ENCODE assay signal across 17 cellular contexts in genomic region chr6:157500022-157500421, GRCh38.
DNase-seq lines count a peak whose midpoint lies in the region; ATAC-seq, FAIRE-seq and TF ChIP-seq lines count a peak whose summit lies in the region.
"Had no signal": no experiment of that assay in that cellular context is flagged by ENCODE, and none has a peak within 500 bp of the region (broad histone marks: within the 10 kb centered on the region; RNA-seq: fewer than 3 reads in every experiment).

No MANE protein-coding gene starts in this region.

- H3K4me3 Mint-ChIP-seq in stimulated activated naive CD8-positive, alpha-beta T cell treated with anti-CD3 and anti-CD28 coated beads, Interleukin-15, amount 100 ng/mL, for 72 hours = peak overlapping the region in 1 of 2 donors; percentile 14
- H3K4me3 Mint-ChIP-seq in activated naive CD8-positive, alpha-beta T cell treated with anti-CD3 and anti-CD28 coated beads for 36 hours = no peak overlapping the region
- no peak overlapping the region for H3K4me3 Mint-ChIP-seq in stimulated activated naive CD8-positive, alpha-beta T cell treated with anti-CD3 and anti-CD28 coated beads, Interleukin-15, Interleukin-2, amounts not matched to agents 100 ng/mL and 50 ng/mL, for 24 hours
- no peak overlapping the region for H3K4me3 Mint-ChIP-seq in activated CD4-positive, alpha-beta memory T cell treated with anti-CD3 and anti-CD28 coated beads, Interleukin-2, amount 10 ng/mL, durations not matched to agents 7 days and 5 days
- H3K4me3 Mint-ChIP-seq: CD4-positive, alpha-beta memory T cell had no signal

- no peak for DNase-seq in stimulated activated naive CD8-positive, alpha-beta T cell treated with anti-CD3 and anti-CD28 coated beads, Interleukin-15, Interleukin-2, amounts not matched to agents 100 U/mL and 50 U/mL, for 24 hours
- no peak for DNase-seq in stimulated activated naive CD8-positive, alpha-beta T cell treated with anti-CD3 and anti-CD28 coated beads, Interleukin-15, amount 100 ng/mL, for 72 hours
- no peak for DNase-seq in activated naive CD8-positive, alpha-beta T cell treated with anti-CD3 and anti-CD28 coated beads for 36 hours
- DNase-seq in endothelial cell of umbilical vein (ENCODE audit: low read depth, low spot score) = no peak
- DNase-seq in NCI-H510A (lab: John Stamatoyannopoulos, UW) = no peak
- no peak for DNase-seq in activated CD4-positive, alpha-beta memory T cell treated with anti-CD3 and anti-CD28 coated beads, Interleukin-2, amount 10 ng/mL, durations not matched to agents 7 days and 5 days
- no peak for DNase-seq in activated gamma-delta T cell (lab: John Stamatoyannopoulos, UW)
- DNase-seq: BE2C; CD4-positive, alpha-beta memory T cell; DMS79; GM23248 had no signal

- H3K4me1 ChIP-seq in endothelial cell of umbilical vein (ENCODE audit: control insufficient read depth, extremely low read depth, insufficient read depth, low read length) = peaks cover 35% of the 10 kb centered on the region
- H3K4me1 ChIP-seq: A549, BE2C had no signal

- no peaks in the 10 kb centered on the region for H3K9me1 ChIP-seq in endothelial cell of umbilical vein (replicated peaks; ENCODE audit: control insufficient read depth, extremely low read depth, insufficient read depth, low read length)

- POLR2A ChIA-PET in endothelial cell of umbilical vein (lab: Charles Lee) = no interaction called here
- POLR2A ChIA-PET in activated CD4-positive, alpha-beta memory T cell treated with anti-CD3 and anti-CD28 coated beads, Interleukin-2, amount 10 ng/mL, durations not matched to agents 7 days and 5 days (lab: Charles Lee) = no interaction called here

- no peak overlapping the region for H3K4me2 ChIP-seq in endothelial cell of umbilical vein (ENCODE audit: insufficient read depth, low read length)
- H3K4me2 ChIP-seq: A549 had no signal

- no peak for FAIRE-seq in endothelial cell of umbilical vein (lab: Jason Lieb, UNC)
- FAIRE-seq: A549, GM12878, H54 had no signal

- no peaks in the 10 kb centered on the region for H3K79me2 ChIP-seq in endothelial cell of umbilical vein (ENCODE audit: control insufficient read depth, insufficient read depth, low read length)

- dilution Hi-C loops in endothelial cell of umbilical vein (cut with MboI; ENCODE audit: extremely low pct_ligation_motif_present, low sequenced_read_pairs) = no loop called here

- H3K36me3 Mint-ChIP-seq in activated naive CD8-positive, alpha-beta T cell treated with anti-CD3 and anti-CD28 coated beads for 36 hours = peaks cover 9% of the 10 kb centered on the region
- peaks cover 8% of the 10 kb centered on the region for H3K36me3 Mint-ChIP-seq in stimulated activated naive CD8-positive, alpha-beta T cell treated with anti-CD3 and anti-CD28 coated beads, Interleukin-15, Interleukin-2, amounts not matched to agents 100 ng/mL and 50 ng/mL, for 24 hours (ENCODE audit: low read depth)
- peaks cover 37% of the 10 kb centered on the region for H3K36me3 Mint-ChIP-seq in activated CD4-positive, alpha-beta memory T cell treated with anti-CD3 and anti-CD28 coated beads, Interleukin-2, amount 10 ng/mL, durations not matched to agents 7 days and 5 days (ENCODE audit: low read depth)

- no peak overlapping the region for H3K4me3 ChIP-seq in endothelial cell of umbilical vein (replicated peaks in 1 of 3; ENCODE audit: insufficient read depth in 1 of 3, low read depth in 1 of 3, low read length in 3 of 3)
- H3K4me3 ChIP-seq: A549, GM12878, GM23248 had no signal

- no peaks in the 10 kb centered on the region for H3K27me3 Mint-ChIP-seq in stimulated activated naive CD8-positive, alpha-beta T cell treated with anti-CD3 and anti-CD28 coated beads, Interleukin-15, amount 100 ng/mL, for 72 hours
- H3K27me3 Mint-ChIP-seq in activated naive CD8-positive, alpha-beta T cell treated with anti-CD3 and anti-CD28 coated beads for 36 hours = peaks cover 4% of the 10 kb centered on the region
- no peaks in the 10 kb centered on the region for H3K27me3 Mint-ChIP-seq in stimulated activated naive CD8-positive, alpha-beta T cell treated with anti-CD3 and anti-CD28 coated beads, Interleukin-15, Interleukin-2, amounts not matched to agents 100 ng/mL and 50 ng/mL, for 24 hours
- peaks cover 3% of the 10 kb centered on the region for H3K27me3 Mint-ChIP-seq in activated CD4-positive, alpha-beta memory T cell treated with anti-CD3 and anti-CD28 coated beads, Interleukin-2, amount 10 ng/mL, durations not matched to agents 7 days and 5 days

- BruUV-seq in endothelial cell of umbilical vein (replicated peaks; lab: Mats Ljungman, UMichigan) = no TSS peak

- no peak overlapping the region for H2AFZ ChIP-seq in endothelial cell of umbilical vein (ENCODE audit: low read depth, low read length)
- H2AFZ ChIP-seq: GM23248 had no signal

- intact Hi-C loops in endothelial cell of umbilical vein (cut with micrococcal nuclease) = loop anchor here (2.0 kb wide), 1 partner anchor 79 kb away; no protein-coding TSS in a partner anchor

- H3K4me1 Mint-ChIP-seq in stimulated activated naive CD8-positive, alpha-beta T cell treated with anti-CD3 and anti-CD28 coated beads, Interleukin-15, amount 100 ng/mL, for 72 hours = peaks cover 49% of the 10 kb centered on the region
- peaks cover 28% of the 10 kb centered on the region for H3K4me1 Mint-ChIP-seq in activated naive CD8-positive, alpha-beta T cell treated with anti-CD3 and anti-CD28 coated beads for 36 hours
- H3K4me1 Mint-ChIP-seq in stimulated activated naive CD8-positive, alpha-beta T cell treated with anti-CD3 and anti-CD28 coated beads, Interleukin-15, Interleukin-2, amounts not matched to agents 100 ng/mL and 50 ng/mL, for 24 hours (ENCODE audit: low read depth) = peaks cover 42% of the 10 kb centered on the region
- peaks cover 35% of the 10 kb centered on the region for H3K4me1 Mint-ChIP-seq in activated CD4-positive, alpha-beta memory T cell treated with anti-CD3 and anti-CD28 coated beads, Interleukin-2, amount 10 ng/mL, durations not matched to agents 7 days and 5 days

- no peak for TF ChIP-seq POLR2A in endothelial cell of umbilical vein (IDR thresholded peaks at IDR 0.05; ENCODE audit: low read depth, low read length)

- ATAC-seq in stimulated activated naive CD8-positive, alpha-beta T cell treated with anti-CD3 and anti-CD28 coated beads, Interleukin-15, Interleukin-2, amounts not matched to agents 100 U/mL and 50 U/mL, for 24 hours = peak; percentile 41
- no peak for ATAC-seq in stimulated activated naive CD8-positive, alpha-beta T cell treated with anti-CD3 and anti-CD28 coated beads, Interleukin-15, amount 100 ng/mL, for 72 hours
- ATAC-seq: A549, GM12878, HCT116 had no signal

- CTCF ChIA-PET in endothelial cell of umbilical vein (lab: Charles Lee) = interaction anchor here (0.5 to 0.8 kb wide), 2 partner anchors 15 to 19 kb away, joined by 3 read pairs; no protein-coding TSS in a partner anchor
- CTCF ChIA-PET in activated CD4-positive, alpha-beta memory T cell treated with anti-CD3 and anti-CD28 coated beads, Interleukin-2, amount 10 ng/mL, durations not matched to agents 7 days and 5 days (lab: Charles Lee) = no interaction called here

- no peaks in the 10 kb centered on the region for H3K9me3 ChIP-seq in endothelial cell of umbilical vein (replicated peaks; ENCODE audit: control insufficient read depth, insufficient read depth, low read length)
- H3K9me3 ChIP-seq: BE2C had no signal

- no peak overlapping the region for H3K27ac Mint-ChIP-seq in stimulated activated naive CD8-positive, alpha-beta T cell treated with anti-CD3 and anti-CD28 coated beads, Interleukin-15, amount 100 ng/mL, for 72 hours
- H3K27ac Mint-ChIP-seq in activated naive CD8-positive, alpha-beta T cell treated with anti-CD3 and anti-CD28 coated beads for 36 hours = peak overlapping the region; percentile 27
- peak overlapping the region; percentile 45 for H3K27ac Mint-ChIP-seq in stimulated activated naive CD8-positive, alpha-beta T cell treated with anti-CD3 and anti-CD28 coated beads, Interleukin-15, Interleukin-2, amounts not matched to agents 100 ng/mL and 50 ng/mL, for 24 hours
- no peak overlapping the region for H3K27ac Mint-ChIP-seq in activated CD4-positive, alpha-beta memory T cell treated with anti-CD3 and anti-CD28 coated beads, Interleukin-2, amount 10 ng/mL, durations not matched to agents 7 days and 5 days
- H3K27ac Mint-ChIP-seq: CD4-positive, alpha-beta memory T cell had no signal

- H3K27ac ChIP-seq in endothelial cell of umbilical vein (ENCODE audit: insufficient read depth, low read depth, low read length) = peak overlapping the region; percentile 62
- H3K27ac ChIP-seq: A549, C4-2B, GM23248 had no signal

- no peak for TF ChIP-seq CTCF in endothelial cell of umbilical vein (IDR thresholded peaks at IDR 0.05; ENCODE audit: extremely low read depth in 1 of 2, insufficient read depth in 1 of 2, low read depth in 1 of 2, low read length in 2 of 2)

- peaks cover 21% of the 10 kb centered on the region in 2 donors for H3K9me3 Mint-ChIP-seq in stimulated activated naive CD8-positive, alpha-beta T cell treated with anti-CD3 and anti-CD28 coated beads, Interleukin-15, amount 100 ng/mL, for 72 hours
- H3K9me3 Mint-ChIP-seq in activated naive CD8-positive, alpha-beta T cell treated with anti-CD3 and anti-CD28 coated beads for 36 hours = peaks cover 11% of the 10 kb centered on the region
- peaks cover 10% of the 10 kb centered on the region for H3K9me3 Mint-ChIP-seq in stimulated activated naive CD8-positive, alpha-beta T cell treated with anti-CD3 and anti-CD28 coated beads, Interleukin-15, Interleukin-2, amounts not matched to agents 100 ng/mL and 50 ng/mL, for 24 hours
- H3K9me3 Mint-ChIP-seq in activated CD4-positive, alpha-beta memory T cell treated with anti-CD3 and anti-CD28 coated beads, Interleukin-2, amount 10 ng/mL, durations not matched to agents 7 days and 5 days = peaks cover 20% of the 10 kb centered on the region

- no peak overlapping the region for H3K9ac ChIP-seq in endothelial cell of umbilical vein (replicated peaks; ENCODE audit: extremely low read depth, insufficient read depth, low read length)
- H3K9ac ChIP-seq: GM23248 had no signal

- no peaks in the 10 kb centered on the region for H4K20me1 ChIP-seq in endothelial cell of umbilical vein (replicated peaks; ENCODE audit: control insufficient read depth, extremely low read depth, insufficient read depth, low read length)

- no peaks in the 10 kb centered on the region for H3K27me3 ChIP-seq in endothelial cell of umbilical vein (ENCODE audit: control insufficient read depth in 2 of 2, insufficient read depth in 2 of 2, low read length in 2 of 2)
- H3K27me3 ChIP-seq: BE2C had no signal

- H3K36me3 ChIP-seq in endothelial cell of umbilical vein (ENCODE audit: control insufficient read depth in 2 of 2, extremely low read depth in 1 of 2, insufficient read depth in 2 of 2, low read length in 2 of 2) = no peaks in the 10 kb centered on the region
- H3K36me3 ChIP-seq: BE2C had no signal

TF ChIP-seq in endothelial cell of umbilical vein, 7 proteins besides CTCF, POLR2A, EP300 and RAD21 (continues in another document):
- no peak for TF ChIP-seq EZH2 (IDR thresholded peaks at IDR 0.05; ENCODE audit: borderline replicate concordance, low read depth, low read length, severe bottlenecking)
- no peak for TF ChIP-seq POLR2AphosphoS5 (IDR thresholded peaks at IDR 0.05; ENCODE audit: insufficient read depth, low read depth, low read length)
- no peak for TF ChIP-seq GATA2 (IDR thresholded peaks at IDR 0.05; ENCODE audit: insufficient read depth, insufficient read length, low read depth, low read length)
- no peak for TF ChIP-seq FOS (IDR thresholded peaks at IDR 0.05; ENCODE audit: borderline replicate concordance, insufficient read depth, low read length)

Comparison
In these comparisons a context has a peak if more than half of its experiments do, and no peak if none do; other contexts are left out.
1. H3K27ac Mint-ChIP-seq: peak in activated naive CD8-positive, alpha-beta T cell treated with anti-CD3 and anti-CD28 coated beads for 36 hours (single experiment) and stimulated activated naive CD8-positive, alpha-beta T cell treated with anti-CD3 and anti-CD28 coated beads, Interleukin-15, Interleukin-2, amounts not matched to agents 100 ng/mL and 50 ng/mL, for 24 hours (single experiment); none in stimulated activated naive CD8-positive, alpha-beta T cell treated with anti-CD3 and anti-CD28 coated beads, Interleukin-15, amount 100 ng/mL, for 72 hours (0 of 2) and activated CD4-positive, alpha-beta memory T cell treated with anti-CD3 and anti-CD28 coated beads, Interleukin-2, amount 10 ng/mL, durations not matched to agents 7 days and 5 days (single experiment).